Comparison of ENCODE assay signal across 12 cellular contexts in genomic region chr3:4989649-4989966, GRCh38. TPM values are rescaled to one million over a fixed set of nuclear protein-coding genes. Genes with fewer than 3 reads are reported as not detected.
DNase-seq lines count a peak whose midpoint lies in the region; TF ChIP-seq lines count a peak whose summit lies in the region.
"Had no signal": no experiment of that assay in that cellular context is flagged by ENCODE, and none has a peak within 500 bp of the region (broad histone marks: within the 10 kb centered on the region; RNA-seq: fewer than 3 reads in every experiment).

No MANE protein-coding gene starts in this region.

- POLR2A ChIA-PET in HEK293 (lab: Yijun Ruan, JAX): no interaction called here

- TF ChIP-seq CTCF in HEK293 (tag by site-specific recombination; IDR thresholded peaks at IDR 0.05) (no peak), sigmoid colon (IDR thresholded peaks at IDR 0.05) (no peak), dorsolateral prefrontal cortex (IDR thresholded peaks at IDR 0.05 in 54 of 56, conservative IDR thresholded peaks at IDR 0.05 in 2 of 56; ENCODE audit: low read depth in 1 of 56, partially characterized antibody in 56 of 56) (no peak)

- no peak for DNase-seq in sigmoid colon
- no peak for DNase-seq in HuH-7 (ENCODE audit: low spot score)
- DNase-seq in T1000 (lab: John Stamatoyannopoulos, UW): no peak
- DNase-seq in dorsolateral prefrontal cortex: no peak
- DNase-seq in NCI-H226: no peak
- DNase-seq: amygdala; effector CD8-positive, alpha-beta T cell; NCI-H1930; NCI-H774 had no signal

- CTCF ChIA-PET in HEK293 (lab: Yijun Ruan, JAX): no interaction called here

- H3K27ac ChIP-seq in BLaER1 (no peak overlapping the region), HEK293 (ENCODE audit: extremely low read depth, low read depth, low read length) (peak overlapping the region; percentile 74), esophagus (ENCODE audit: low read depth in 2 of 2, low read length in 1 of 2) (peak overlapping the region; percentile 72 to 79), sigmoid colon (peak overlapping the region; percentile 98 to 99 (median 98)), dorsolateral prefrontal cortex (peak overlapping the region in 15 of 59 donors; percentile 2 to 63 (median 42))

- H3K27me3 ChIP-seq in BLaER1: peaks cover 12% of the 10 kb centered on the region; the same call in 1 of the 2 replicates
- no peaks in the 10 kb centered on the region for H3K27me3 ChIP-seq in esophagus (ENCODE audit: control insufficient read depth in 1 of 2, insufficient read depth in 2 of 2, low read length in 2 of 2)
- no peaks in the 10 kb centered on the region for H3K27me3 ChIP-seq in sigmoid colon
- no peaks in the 10 kb centered on the region for H3K27me3 ChIP-seq in dorsolateral prefrontal cortex

- no peak for TF ChIP-seq POLR2A in sigmoid colon (IDR thresholded peaks at IDR 0.05)

- H3K9ac ChIP-seq in BLaER1: no peak overlapping the region

- no peak overlapping the region for H3K4me3 ChIP-seq in BLaER1
- H3K4me3 ChIP-seq in HEK293 (ENCODE audit: low read depth, low read length): no peak overlapping the region
- no peak overlapping the region for H3K4me3 ChIP-seq in esophagus (ENCODE audit: low read depth in 1 of 2, low read length in 2 of 2)
- H3K4me3 ChIP-seq in sigmoid colon: no peak overlapping the region
- H3K4me3 ChIP-seq in dorsolateral prefrontal cortex: no peak overlapping the region

- TF ChIP-seq EP300 in sigmoid colon (IDR thresholded peaks at IDR 0.05): no peak

- peaks cover 14% of the 10 kb centered on the region for H4K20me1 ChIP-seq in BLaER1

- intact Hi-C loops in sigmoid colon (cut with DNase I): loop anchor here (5.0 to 10.0 kb wide), 2 partner anchors 198 to 495 kb away; partner anchors contain the start of genes EDEM1 and ITPR1
- intact Hi-C loops in dorsolateral prefrontal cortex (cut with DNase I): loop anchor here in 1 of 2 donors (5.0 kb wide), 1 partner anchor 33 kb away; no protein-coding TSS in a partner anchor

- H3K4me2 ChIP-seq in BLaER1: peak overlapping the region; percentile 41

- H3K36me3 ChIP-seq in BLaER1 (no peaks in the 10 kb centered on the region), HEK293 (ENCODE audit: control insufficient read depth in 2 of 2, insufficient read depth in 1 of 2, low read length in 2 of 2) (peaks cover 0 to under 1% of the 10 kb centered on the region in 2 experiments; a peak in 1 of 3 replicates), esophagus (ENCODE audit: control insufficient read depth in 2 of 2, insufficient read depth in 2 of 2, low read length in 1 of 2) (no peaks in the 10 kb centered on the region), sigmoid colon (no peaks in the 10 kb centered on the region)

- 69 to 79% methylated on average over 2 of the region's 2 CpGs for WGBS in esophagus, 2 donors
- WGBS in sigmoid colon, 2 donors: 86 to 91% methylated on average over 2 of the region's 2 CpGs

- peaks cover 56% of the 10 kb centered on the region for H3K4me1 ChIP-seq in BLaER1
- peaks cover 17% of the 10 kb centered on the region for H3K4me1 ChIP-seq in HEK293 (ENCODE audit: control insufficient read depth, insufficient read depth, low read length)
- peaks cover 3 to 17% of the 10 kb centered on the region in 2 donors for H3K4me1 ChIP-seq in esophagus (ENCODE audit: control insufficient read depth in 2 of 2, insufficient read depth in 2 of 2, low read length in 1 of 2)
- H3K4me1 ChIP-seq in sigmoid colon: peaks cover 0 to 40% (median 33%) of the 10 kb centered on the region in 4 donors

- H3K9me3 ChIP-seq in BLaER1 (no peaks in the 10 kb centered on the region), HEK293 (ENCODE audit: control insufficient read depth, insufficient read depth, low read depth, low read length) (no peaks in the 10 kb centered on the region), esophagus (ENCODE audit: control insufficient read depth in 2 of 2, insufficient read depth in 1 of 2, low read depth in 1 of 2, low read length in 1 of 2) (no peaks in the 10 kb centered on the region), sigmoid colon (no peaks in the 10 kb centered on the region)

TF ChIP-seq in HEK293, 187 proteins besides CTCF, POLR2A, EP300 and RAD21:
- TF ChIP-seq ZNF19 (tag by site-specific recombination; IDR thresholded peaks at IDR 0.05; ENCODE audit: low read depth): no peak
- TF ChIP-seq PRDM10 (tag by site-specific recombination; IDR thresholded peaks at IDR 0.05): peak; percentile 54
- TF ChIP-seq EGR2 (tag by site-specific recombination; IDR thresholded peaks at IDR 0.05; ENCODE audit: low read depth): peak; percentile 56
- no peak for TF ChIP-seq TCF7L2 (IDR thresholded peaks at IDR 0.05; ENCODE audit: borderline replicate concordance, low read depth, low read length)
- peak; percentile 76 for TF ChIP-seq ZFHX2 (tag by site-specific recombination; conservative IDR thresholded peaks at IDR 0.05)

RNA-seq across cellular contexts. Expression of gene BHLHE40, which starts 10.4 kb away (rescaled TPM):
- polyA plus RNA-seq in esophagus (100 to 1,000 TPM in 1 of 2 donors, 10 to 100 TPM in 1; 84.0 to 185 TPM), sigmoid colon (10 to 100 TPM; 11.1 to 32.2 (median 22.2) TPM)
- total RNA-seq in sigmoid colon (10 to 100 TPM; 12.5 to 81.9 (median 24.3) TPM), dorsolateral prefrontal cortex (100 to 1,000 TPM in 42 of 120 experiments, 10 to 100 TPM in 78; 45.4 to 207 (median 91.5) TPM)
